In genomic region chr1:61588736-61589381, GRCh38 we compare ENCODE assay signal across 8 cellular contexts.
DNase-seq lines count a peak whose midpoint lies in the region; ATAC-seq and TF ChIP-seq lines count a peak whose summit lies in the region.

No MANE protein-coding gene starts in this region.

- H4K20me1 ChIP-seq in OCI-LY7 (ENCODE audit: insufficient read depth, low read length): no peaks in the 10 kb centered on the region

- no peaks in the 10 kb centered on the region for H3K36me3 ChIP-seq in OCI-LY7 (ENCODE audit: insufficient read depth, low read length)
- H3K36me3 ChIP-seq in psoas muscle (ENCODE audit: insufficient read depth in 1 of 2, low read depth in 1 of 2): no peaks in the 10 kb centered on the region

- H3K27me3 Mint-ChIP-seq in activated T-cell treated with anti-CD3 and anti-CD28 coated beads, Interleukin-2, amount 50 U/mL, for 24 hours: peaks cover 13% of the 10 kb centered on the region

- CTCF ChIA-PET in OCI-LY7 (lab: Charles Lee; ENCODE audit: unreplicated experiment): interaction anchor here (0.6 kb wide), 1 partner anchor 533 kb away, joined by 3 read pairs; no protein-coding TSS in a partner anchor

- intact Hi-C loops in OCI-LY7 (cut with micrococcal nuclease; ENCODE audit: unreplicated experiment) (loop anchor here (5.0 to 10.0 kb wide), 3 partner anchors 263 to 742 kb away; no protein-coding TSS in a partner anchor), psoas muscle (cut with DNase I) (loop anchor here in 1 of 2 donors (5.0 to 10.0 kb wide), 2 partner anchors 544 to 617 kb away; no protein-coding TSS in a partner anchor)

- POLR2A ChIA-PET in OCI-LY7 (lab: Charles Lee): interaction anchor here (0.6 kb wide), 1 partner anchor 585 kb away, joined by 4 read pairs; no protein-coding TSS in a partner anchor

- no peaks in the 10 kb centered on the region for H3K36me3 Mint-ChIP-seq in activated T-cell treated with anti-CD3 and anti-CD28 coated beads, Interleukin-2, amount 50 U/mL, for 24 hours (ENCODE audit: low read depth)

- H3K9me3 Mint-ChIP-seq in activated T-cell treated with anti-CD3 and anti-CD28 coated beads, Interleukin-2, amount 50 U/mL, for 24 hours: no peaks in the 10 kb centered on the region

- no peaks in the 10 kb centered on the region for H3K9me2 ChIP-seq in OCI-LY7 (ENCODE audit: insufficient read depth, low read length)

- BruUV-seq in OCI-LY7 (replicated peaks; lab: Mats Ljungman, UMichigan): no TSS peak

- no peak overlapping the region for H3K4me3 Mint-ChIP-seq in activated T-cell treated with anti-CD3 and anti-CD28 coated beads, Interleukin-2, amount 50 U/mL, for 24 hours

- ATAC-seq in GM21576 (IDR thresholded peaks at IDR 0.05; ENCODE audit: unreplicated experiment) (peak; percentile 97), psoas muscle (peak; percentile 61 to 89 (median 80))

- no peak overlapping the region for H3K27ac ChIP-seq in OCI-LY7 (ENCODE audit: low read depth, low read length, poor library complexity, severe bottlenecking)
- H3K27ac ChIP-seq in psoas muscle: no peak overlapping the region

- 37 to 54% (median 51%) methylated on average over 6 of the region's 6 CpGs for WGBS in psoas muscle, 3 donors

- H3K4me1 Mint-ChIP-seq in activated T-cell treated with anti-CD3 and anti-CD28 coated beads, Interleukin-2, amount 50 U/mL, for 24 hours (ENCODE audit: low read depth): no peaks in the 10 kb centered on the region

- H3K4me1 ChIP-seq in OCI-LY7 (ENCODE audit: insufficient read depth, low read length, poor library complexity, severe bottlenecking): no peaks in the 10 kb centered on the region
- H3K4me1 ChIP-seq in psoas muscle: no peaks in the 10 kb centered on the region

- no peaks in the 10 kb centered on the region for H3K27me3 ChIP-seq in psoas muscle (ENCODE audit: insufficient read depth in 3 of 3, low read length in 2 of 3)

- TF ChIP-seq CTCF in OCI-LY7 (conservative IDR thresholded peaks at IDR 0.05; ENCODE audit: low read length) (peak; percentile 93), fibroblast of villous mesenchyme (IDR thresholded peaks at IDR 0.05; ENCODE audit: insufficient read depth, low read depth, low read length) (peak; percentile 87), psoas muscle (IDR thresholded peaks at IDR 0.05) (peak; percentile 70)

- H3K4me3 ChIP-seq in OCI-LY7 (ENCODE audit: low read depth, low read length, poor library complexity, severe bottlenecking) (no peak overlapping the region), fibroblast of villous mesenchyme (ENCODE audit: low read depth, low read length) (no peak overlapping the region), psoas muscle (no peak overlapping the region)

- H3K9me3 ChIP-seq in OCI-LY7 (ENCODE audit: low read length) (no peaks in the 10 kb centered on the region), psoas muscle (no peaks in the 10 kb centered on the region)

- H3K27ac Mint-ChIP-seq in activated T-cell treated with anti-CD3 and anti-CD28 coated beads, Interleukin-2, amount 50 U/mL, for 24 hours: no peak overlapping the region

- H3K4me2 ChIP-seq in OCI-LY7 (ENCODE audit: low read length): no peak overlapping the region

- DNase-seq in DMS53 (lab: John Stamatoyannopoulos, UW) (peak; percentile 89), HuH-7 (ENCODE audit: low spot score) (peak; percentile 68), OCI-LY7 (ENCODE audit: low spot score) (peak; percentile 62), fibroblast of villous mesenchyme (ENCODE audit: low read depth) (peak; percentile 55), psoas muscle (peak; percentile 28 to 61), cortex of kidney (lab: John Stamatoyannopoulos, UW) (no peak)
- DNase-seq in activated T-cell treated with anti-CD3 and anti-CD28 coated beads, Interleukin-2, amount 50 U/mL, for 24 hours: peak; percentile 68

- no peaks in the 10 kb centered on the region for H3K79me2 ChIP-seq in OCI-LY7 (ENCODE audit: insufficient read depth, low read depth, low read length)

- H2AFZ ChIP-seq in OCI-LY7 (ENCODE audit: low read length): no peak overlapping the region
